ENCODE assay signal across 8 cellular contexts in the genomic region with DNA sequence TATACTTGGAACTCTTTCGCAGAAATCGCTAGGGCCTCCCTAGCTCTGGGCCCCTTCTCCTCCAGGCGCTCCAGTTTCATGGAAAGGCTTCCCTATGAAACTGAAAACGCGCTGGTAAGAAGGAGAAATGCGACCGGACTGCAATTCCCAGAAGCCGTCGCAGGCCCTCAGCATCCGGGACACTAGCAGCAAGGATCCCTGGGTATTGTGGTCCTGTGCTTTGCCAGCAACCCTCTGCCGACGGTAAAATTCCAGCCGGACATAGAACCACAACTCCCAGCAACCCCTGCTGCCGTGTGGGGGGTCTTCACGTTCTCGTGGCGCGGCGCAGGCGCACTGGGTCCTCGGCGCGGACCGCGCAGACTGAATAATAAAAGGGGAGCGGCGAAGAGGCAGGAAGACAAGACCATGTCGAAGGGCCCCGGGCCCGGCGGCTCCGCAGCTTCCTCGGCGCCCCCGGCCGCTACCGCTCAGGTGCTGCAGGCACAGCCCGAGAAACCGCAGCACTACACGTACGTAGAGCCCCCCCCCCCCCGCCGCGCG. TPM values are rescaled to one million over a fixed set of nuclear protein-coding genes. Genes with fewer than 3 reads are reported as not detected.
DNase-seq lines count a peak whose midpoint lies in the region; ATAC-seq and TF ChIP-seq lines count a peak whose summit lies in the region.

A gene with protein sequence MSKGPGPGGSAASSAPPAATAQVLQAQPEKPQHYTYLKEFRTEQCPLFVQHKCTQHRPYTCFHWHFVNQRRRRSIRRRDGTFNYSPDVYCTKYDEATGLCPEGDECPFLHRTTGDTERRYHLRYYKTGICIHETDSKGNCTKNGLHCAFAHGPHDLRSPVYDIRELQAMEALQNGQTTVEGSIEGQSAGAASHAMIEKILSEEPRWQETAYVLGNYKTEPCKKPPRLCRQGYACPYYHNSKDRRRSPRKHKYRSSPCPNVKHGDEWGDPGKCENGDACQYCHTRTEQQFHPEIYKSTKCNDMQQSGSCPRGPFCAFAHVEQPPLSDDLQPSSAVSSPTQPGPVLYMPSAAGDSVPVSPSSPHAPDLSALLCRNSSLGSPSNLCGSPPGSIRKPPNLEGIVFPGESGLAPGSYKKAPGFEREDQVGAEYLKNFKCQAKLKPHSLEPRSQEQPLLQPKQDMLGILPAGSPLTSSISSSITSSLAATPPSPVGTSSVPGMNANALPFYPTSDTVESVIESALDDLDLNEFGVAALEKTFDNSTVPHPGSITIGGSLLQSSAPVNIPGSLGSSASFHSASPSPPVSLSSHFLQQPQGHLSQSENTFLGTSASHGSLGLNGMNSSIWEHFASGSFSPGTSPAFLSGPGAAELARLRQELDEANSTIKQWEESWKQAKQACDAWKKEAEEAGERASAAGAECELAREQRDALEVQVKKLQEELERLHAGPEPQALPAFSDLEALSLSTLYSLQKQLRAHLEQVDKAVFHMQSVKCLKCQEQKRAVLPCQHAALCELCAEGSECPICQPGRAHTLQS (plus strand): TSS at position 334 of the 543 bp plus-strand sequence. CDS start 75 bp downstream, at position 409.

- no peak within 1 kb of the TSS for H3K4me3 ChIP-seq in KMS-11 (IDR thresholded peaks at IDR 0.05; ENCODE audit: insufficient read depth, low read depth, low read length)
- H3K4me3 ChIP-seq in mononuclear cell (ENCODE audit: low read length) = peak within 1 kb of the TSS; percentile 65

- peak within 1 kb of the TSS; percentile 98 for H3K27ac ChIP-seq in KMS-11
- peak within 1 kb of the TSS; percentile 98 for H3K27ac ChIP-seq in epithelial cell of prostate

- ATAC-seq in GM21786 (IDR thresholded peaks at IDR 0.05; ENCODE audit: unreplicated experiment) = peak; percentile 56

- H2AFZ ChIP-seq in KMS-11 (ENCODE audit: low read depth) = peak within 1 kb of the TSS; percentile 82

- no peak for TF ChIP-seq CTCF in KMS-11 (conservative IDR thresholded peaks at IDR 0.05; ENCODE audit: low read depth, low read length)

- no peaks in the 10 kb centered on the region for H3K9me3 ChIP-seq in mononuclear cell (ENCODE audit: low read depth, low read length)

- DNase-seq in DMS 273 (lab: John Stamatoyannopoulos, UW; ENCODE audit: unreplicated experiment) (peak; percentile 99), epithelial cell of prostate (ENCODE audit: low read depth, low spot score) (peak; percentile 98)
- DNase-seq in activated T-cell treated with anti-CD3 and anti-CD28 coated beads, Interleukin-2, amount 50 U/mL, for 1 hour = peak; percentile 94
- peak; percentile 89 to 91 for DNase-seq in stimulated activated CD8-positive, alpha-beta memory T cell treated with anti-CD3 and anti-CD28 coated beads, Interleukin-2, amount 100 ng/mL, for 1 hour (ENCODE audit: low read depth in 2 of 2)

- peaks cover 30% of the 10 kb centered on the region for H3K79me2 ChIP-seq in KMS-11 (ENCODE audit: insufficient read depth, low read depth)

- no peaks in the 10 kb centered on the region for H3K36me3 ChIP-seq in KMS-11 (ENCODE audit: insufficient read depth)

- peak within 1 kb of the TSS; percentile 97 for H3K4me2 ChIP-seq in KMS-11

- H3K27me3 ChIP-seq in KMS-11 (ENCODE audit: insufficient read depth, low read depth) = no peaks in the 10 kb centered on the region
- no peaks in the 10 kb centered on the region for H3K27me3 ChIP-seq in mononuclear cell (ENCODE audit: insufficient read depth, low read length)

- peak within 1 kb of the TSS; percentile 96 for H3K9ac ChIP-seq in KMS-11

- H3K4me1 ChIP-seq in KMS-11 (ENCODE audit: low read depth, poor library complexity, severe bottlenecking) (peaks cover 39% of the 10 kb centered on the region), mononuclear cell (ENCODE audit: insufficient read depth, low read length) (peaks cover 52% of the 10 kb centered on the region)

- H4K20me1 ChIP-seq in KMS-11 (ENCODE audit: insufficient read depth) = no peaks in the 10 kb centered on the region

TF ChIP-seq in PFSK-1, 5 proteins besides CTCF, POLR2A, EP300 and RAD21:
- TF ChIP-seq POLR2AphosphoS5 (IDR thresholded peaks at IDR 0.05; ENCODE audit: low read depth, low read length) = 0 out of 2 replicates have a peak, but pooled peaks have one; percentile 82
- no peak for TF ChIP-seq FOXP2 (optimal IDR thresholded peaks at IDR 0.05; ENCODE audit: borderline replicate concordance, extremely low read depth, extremely low read length, insufficient read depth)
- no peak for TF ChIP-seq SIN3A (IDR thresholded peaks at IDR 0.05; ENCODE audit: borderline replicate concordance, insufficient read depth, low read length)
- peak; percentile 72; the same call in 1 of the 2 replicates for TF ChIP-seq TAF1 (IDR thresholded peaks at IDR 0.05; ENCODE audit: borderline replicate concordance, insufficient read depth, low read length)

RNA-seq across cellular contexts. Expression of the gene that starts here (rescaled TPM):
- polyA plus RNA-seq in PFSK-1 (2012; ENCODE audit: insufficient read length, low read depth) = 33.0 TPM
- 32.8 TPM for total RNA-seq in mononuclear cell
